Comparison of ENCODE assay signal across 2 cellular contexts in the genomic region with DNA sequence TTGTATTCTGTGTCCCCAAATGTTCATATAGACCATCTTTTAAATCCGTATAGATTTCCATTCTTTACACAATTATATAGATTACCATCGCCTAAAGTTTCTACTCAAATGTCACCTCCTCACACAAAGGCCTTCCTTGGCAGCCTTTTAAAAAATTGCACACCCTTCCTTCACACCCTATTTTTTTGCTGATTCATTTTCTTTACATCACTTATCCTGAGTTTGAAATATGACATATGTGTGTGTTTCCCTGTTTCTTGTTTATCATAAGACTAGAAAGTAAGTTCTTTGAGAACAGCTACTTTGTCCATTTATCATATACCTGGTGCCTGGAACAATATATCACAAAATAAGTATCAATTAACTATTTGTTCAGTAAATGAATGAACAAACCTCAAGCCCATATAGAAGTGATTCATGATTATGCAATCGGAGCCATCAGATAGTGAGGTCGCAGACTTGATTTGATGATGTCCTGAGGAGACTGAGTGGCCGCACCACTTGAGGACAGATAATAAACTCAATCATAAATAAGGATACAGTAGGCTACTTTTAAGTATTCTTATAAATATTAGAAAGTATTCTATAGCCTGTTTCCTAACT.
A peak's percentile ranks its signal among the peaks of the same experiment; 100 is the strongest.
TF ChIP-seq lines count a peak whose summit lies in the region.

No MANE protein-coding gene starts in this region.

TF ChIP-seq in HepG2, 621 proteins besides CTCF, POLR2A, EP300 and RAD21:
- TF ChIP-seq, protein P1, sequence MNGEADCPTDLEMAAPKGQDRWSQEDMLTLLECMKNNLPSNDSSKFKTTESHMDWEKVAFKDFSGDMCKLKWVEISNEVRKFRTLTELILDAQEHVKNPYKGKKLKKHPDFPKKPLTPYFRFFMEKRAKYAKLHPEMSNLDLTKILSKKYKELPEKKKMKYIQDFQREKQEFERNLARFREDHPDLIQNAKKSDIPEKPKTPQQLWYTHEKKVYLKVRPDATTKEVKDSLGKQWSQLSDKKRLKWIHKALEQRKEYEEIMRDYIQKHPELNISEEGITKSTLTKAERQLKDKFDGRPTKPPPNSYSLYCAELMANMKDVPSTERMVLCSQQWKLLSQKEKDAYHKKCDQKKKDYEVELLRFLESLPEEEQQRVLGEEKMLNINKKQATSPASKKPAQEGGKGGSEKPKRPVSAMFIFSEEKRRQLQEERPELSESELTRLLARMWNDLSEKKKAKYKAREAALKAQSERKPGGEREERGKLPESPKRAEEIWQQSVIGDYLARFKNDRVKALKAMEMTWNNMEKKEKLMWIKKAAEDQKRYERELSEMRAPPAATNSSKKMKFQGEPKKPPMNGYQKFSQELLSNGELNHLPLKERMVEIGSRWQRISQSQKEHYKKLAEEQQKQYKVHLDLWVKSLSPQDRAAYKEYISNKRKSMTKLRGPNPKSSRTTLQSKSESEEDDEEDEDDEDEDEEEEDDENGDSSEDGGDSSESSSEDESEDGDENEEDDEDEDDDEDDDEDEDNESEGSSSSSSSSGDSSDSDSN (CRISPR knock-in tag; IDR thresholded peaks at IDR 0.05), result no peak
- TF ChIP-seq MLX (CRISPR knock-in tag; IDR thresholded peaks at IDR 0.05), result no peak
- TF ChIP-seq NCOA5 (CRISPR knock-in tag; IDR thresholded peaks at IDR 0.05), result no peak
- no peak for TF ChIP-seq ZNF136 (CRISPR knock-in tag; IDR thresholded peaks at IDR 0.05; ENCODE audit: low read depth)
- TF ChIP-seq BORCS8-MEF2B (CRISPR knock-in tag; IDR thresholded peaks at IDR 0.05), result no peak
- TF ChIP-seq CEBPB (IDR thresholded peaks at IDR 0.05; ENCODE audit: borderline replicate concordance, low read depth, low read length), result 0 out of 2 replicates have a peak, but pooled peaks have one; percentile 20

TF ChIP-seq in K562, 482 proteins besides CTCF, POLR2A, EP300 and RAD21 (continued from another document):
- TF ChIP-seq ARID4B (CRISPR knock-in tag; IDR thresholded peaks at IDR 0.05) (no peak), C11orf30 (IDR thresholded peaks at IDR 0.05; ENCODE audit: low read depth) (peak; percentile 28; the same call in 1 of the 2 replicates), MAFG (tag; conservative IDR thresholded peaks at IDR 0.05) (peak; percentile 67), ASH1L (IDR thresholded peaks at IDR 0.05; ENCODE audit: borderline replicate concordance, low read depth, partially characterized antibody) (no peak), ZNF431 (CRISPR knock-in tag; IDR thresholded peaks at IDR 0.05) (no peak), SRSF3 (IDR thresholded peaks at IDR 0.05; ENCODE audit: insufficient read depth, low read length) (no peak), XRCC4 (IDR thresholded peaks at IDR 0.05; ENCODE audit: extremely low read depth, insufficient read depth, insufficient read length) (no peak), AFF1 (IDR thresholded peaks at IDR 0.05; ENCODE audit: low read depth in 1 of 2, partially characterized antibody in 2 of 2) (no peak), PTRF (tag; IDR thresholded peaks at IDR 0.05) (no peak), ZNF316 (IDR thresholded peaks at IDR 0.05) (peak; percentile 60; the same call in 1 of the 2 replicates), CEBPG (CRISPR knock-in tag; IDR thresholded peaks at IDR 0.05) (no peak), CEBPG (tag; conservative IDR thresholded peaks at IDR 0.05 in 1 of 2, IDR thresholded peaks at IDR 0.05 in 1 of 2) (peak; percentile 67 to 74), NFIC (IDR thresholded peaks at IDR 0.05) (no peak), KLF16 (IDR thresholded peaks at IDR 0.05) (no peak), LCOR (CRISPR knock-in tag; IDR thresholded peaks at IDR 0.05) (no peak), FOSL1 (tag; conservative IDR thresholded peaks at IDR 0.05) (peak; percentile 27; the same call in 1 of the 2 replicates), CEBPZ (IDR thresholded peaks at IDR 0.05; ENCODE audit: borderline replicate concordance, low read depth, low read length) (no peak), ZZZ3 (IDR thresholded peaks at IDR 0.05) (no peak), TCFL5 (CRISPR knock-in tag; conservative IDR thresholded peaks at IDR 0.05) (no peak)
- TF ChIP-seq, protein P2, sequence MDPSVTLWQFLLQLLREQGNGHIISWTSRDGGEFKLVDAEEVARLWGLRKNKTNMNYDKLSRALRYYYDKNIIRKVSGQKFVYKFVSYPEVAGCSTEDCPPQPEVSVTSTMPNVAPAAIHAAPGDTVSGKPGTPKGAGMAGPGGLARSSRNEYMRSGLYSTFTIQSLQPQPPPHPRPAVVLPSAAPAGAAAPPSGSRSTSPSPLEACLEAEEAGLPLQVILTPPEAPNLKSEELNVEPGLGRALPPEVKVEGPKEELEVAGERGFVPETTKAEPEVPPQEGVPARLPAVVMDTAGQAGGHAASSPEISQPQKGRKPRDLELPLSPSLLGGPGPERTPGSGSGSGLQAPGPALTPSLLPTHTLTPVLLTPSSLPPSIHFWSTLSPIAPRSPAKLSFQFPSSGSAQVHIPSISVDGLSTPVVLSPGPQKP (CRISPR knock-in tag; IDR thresholded peaks at IDR 0.05), result no peak
- TF ChIP-seq, protein P3, sequence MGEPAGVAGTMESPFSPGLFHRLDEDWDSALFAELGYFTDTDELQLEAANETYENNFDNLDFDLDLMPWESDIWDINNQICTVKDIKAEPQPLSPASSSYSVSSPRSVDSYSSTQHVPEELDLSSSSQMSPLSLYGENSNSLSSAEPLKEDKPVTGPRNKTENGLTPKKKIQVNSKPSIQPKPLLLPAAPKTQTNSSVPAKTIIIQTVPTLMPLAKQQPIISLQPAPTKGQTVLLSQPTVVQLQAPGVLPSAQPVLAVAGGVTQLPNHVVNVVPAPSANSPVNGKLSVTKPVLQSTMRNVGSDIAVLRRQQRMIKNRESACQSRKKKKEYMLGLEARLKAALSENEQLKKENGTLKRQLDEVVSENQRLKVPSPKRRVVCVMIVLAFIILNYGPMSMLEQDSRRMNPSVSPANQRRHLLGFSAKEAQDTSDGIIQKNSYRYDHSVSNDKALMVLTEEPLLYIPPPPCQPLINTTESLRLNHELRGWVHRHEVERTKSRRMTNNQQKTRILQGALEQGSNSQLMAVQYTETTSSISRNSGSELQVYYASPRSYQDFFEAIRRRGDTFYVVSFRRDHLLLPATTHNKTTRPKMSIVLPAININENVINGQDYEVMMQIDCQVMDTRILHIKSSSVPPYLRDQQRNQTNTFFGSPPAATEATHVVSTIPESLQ (CRISPR knock-in tag; IDR thresholded peaks at IDR 0.05), result no peak
